2 cellular contexts compared by ENCODE assay signal in the genomic region with DNA sequence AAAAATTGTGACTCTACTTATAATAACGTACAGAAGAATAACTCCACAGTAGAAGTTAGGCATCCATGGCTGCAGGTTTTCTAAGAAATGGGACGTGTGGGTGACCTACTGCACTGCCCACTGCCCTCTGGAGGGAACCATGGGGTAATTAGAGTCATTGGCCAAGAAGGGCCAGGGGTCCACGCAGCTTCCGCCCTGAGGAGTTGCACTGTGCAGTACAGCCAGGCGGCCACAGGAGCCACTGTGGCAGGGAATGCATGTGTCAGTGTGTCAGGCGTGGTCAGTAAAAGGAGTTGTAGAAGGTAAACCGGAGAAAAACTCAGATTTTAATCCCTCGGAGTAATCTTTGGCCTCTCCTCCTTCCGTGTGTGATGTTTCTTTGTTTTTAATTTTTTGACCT.
TF ChIP-seq lines count a peak whose summit lies in the region.

No MANE protein-coding gene starts in this region.

TF ChIP-seq in GM23338, 12 proteins besides CTCF, POLR2A, EP300 and RAD21 (continued from another document):
- TF ChIP-seq, protein P1, sequence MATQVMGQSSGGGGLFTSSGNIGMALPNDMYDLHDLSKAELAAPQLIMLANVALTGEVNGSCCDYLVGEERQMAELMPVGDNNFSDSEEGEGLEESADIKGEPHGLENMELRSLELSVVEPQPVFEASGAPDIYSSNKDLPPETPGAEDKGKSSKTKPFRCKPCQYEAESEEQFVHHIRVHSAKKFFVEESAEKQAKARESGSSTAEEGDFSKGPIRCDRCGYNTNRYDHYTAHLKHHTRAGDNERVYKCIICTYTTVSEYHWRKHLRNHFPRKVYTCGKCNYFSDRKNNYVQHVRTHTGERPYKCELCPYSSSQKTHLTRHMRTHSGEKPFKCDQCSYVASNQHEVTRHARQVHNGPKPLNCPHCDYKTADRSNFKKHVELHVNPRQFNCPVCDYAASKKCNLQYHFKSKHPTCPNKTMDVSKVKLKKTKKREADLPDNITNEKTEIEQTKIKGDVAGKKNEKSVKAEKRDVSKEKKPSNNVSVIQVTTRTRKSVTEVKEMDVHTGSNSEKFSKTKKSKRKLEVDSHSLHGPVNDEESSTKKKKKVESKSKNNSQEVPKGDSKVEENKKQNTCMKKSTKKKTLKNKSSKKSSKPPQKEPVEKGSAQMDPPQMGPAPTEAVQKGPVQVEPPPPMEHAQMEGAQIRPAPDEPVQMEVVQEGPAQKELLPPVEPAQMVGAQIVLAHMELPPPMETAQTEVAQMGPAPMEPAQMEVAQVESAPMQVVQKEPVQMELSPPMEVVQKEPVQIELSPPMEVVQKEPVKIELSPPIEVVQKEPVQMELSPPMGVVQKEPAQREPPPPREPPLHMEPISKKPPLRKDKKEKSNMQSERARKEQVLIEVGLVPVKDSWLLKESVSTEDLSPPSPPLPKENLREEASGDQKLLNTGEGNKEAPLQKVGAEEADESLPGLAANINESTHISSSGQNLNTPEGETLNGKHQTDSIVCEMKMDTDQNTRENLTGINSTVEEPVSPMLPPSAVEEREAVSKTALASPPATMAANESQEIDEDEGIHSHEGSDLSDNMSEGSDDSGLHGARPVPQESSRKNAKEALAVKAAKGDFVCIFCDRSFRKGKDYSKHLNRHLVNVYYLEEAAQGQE (IDR thresholded peaks at IDR 0.05; ENCODE audit: unreplicated experiment), result no peak
- TF ChIP-seq ZNF331 (CRISPR knock-in tag; IDR thresholded peaks at IDR 0.05; ENCODE audit: low read depth) (no peak), CREB1 (CRISPR knock-in tag; IDR thresholded peaks at IDR 0.05; ENCODE audit: low read depth) (no peak), ZNF114 (CRISPR knock-in tag; IDR thresholded peaks at IDR 0.05) (no peak), POLR2AphosphoS5 (IDR thresholded peaks at IDR 0.05; ENCODE audit: low read depth) (no peak)
- TF ChIP-seq, protein P2, sequence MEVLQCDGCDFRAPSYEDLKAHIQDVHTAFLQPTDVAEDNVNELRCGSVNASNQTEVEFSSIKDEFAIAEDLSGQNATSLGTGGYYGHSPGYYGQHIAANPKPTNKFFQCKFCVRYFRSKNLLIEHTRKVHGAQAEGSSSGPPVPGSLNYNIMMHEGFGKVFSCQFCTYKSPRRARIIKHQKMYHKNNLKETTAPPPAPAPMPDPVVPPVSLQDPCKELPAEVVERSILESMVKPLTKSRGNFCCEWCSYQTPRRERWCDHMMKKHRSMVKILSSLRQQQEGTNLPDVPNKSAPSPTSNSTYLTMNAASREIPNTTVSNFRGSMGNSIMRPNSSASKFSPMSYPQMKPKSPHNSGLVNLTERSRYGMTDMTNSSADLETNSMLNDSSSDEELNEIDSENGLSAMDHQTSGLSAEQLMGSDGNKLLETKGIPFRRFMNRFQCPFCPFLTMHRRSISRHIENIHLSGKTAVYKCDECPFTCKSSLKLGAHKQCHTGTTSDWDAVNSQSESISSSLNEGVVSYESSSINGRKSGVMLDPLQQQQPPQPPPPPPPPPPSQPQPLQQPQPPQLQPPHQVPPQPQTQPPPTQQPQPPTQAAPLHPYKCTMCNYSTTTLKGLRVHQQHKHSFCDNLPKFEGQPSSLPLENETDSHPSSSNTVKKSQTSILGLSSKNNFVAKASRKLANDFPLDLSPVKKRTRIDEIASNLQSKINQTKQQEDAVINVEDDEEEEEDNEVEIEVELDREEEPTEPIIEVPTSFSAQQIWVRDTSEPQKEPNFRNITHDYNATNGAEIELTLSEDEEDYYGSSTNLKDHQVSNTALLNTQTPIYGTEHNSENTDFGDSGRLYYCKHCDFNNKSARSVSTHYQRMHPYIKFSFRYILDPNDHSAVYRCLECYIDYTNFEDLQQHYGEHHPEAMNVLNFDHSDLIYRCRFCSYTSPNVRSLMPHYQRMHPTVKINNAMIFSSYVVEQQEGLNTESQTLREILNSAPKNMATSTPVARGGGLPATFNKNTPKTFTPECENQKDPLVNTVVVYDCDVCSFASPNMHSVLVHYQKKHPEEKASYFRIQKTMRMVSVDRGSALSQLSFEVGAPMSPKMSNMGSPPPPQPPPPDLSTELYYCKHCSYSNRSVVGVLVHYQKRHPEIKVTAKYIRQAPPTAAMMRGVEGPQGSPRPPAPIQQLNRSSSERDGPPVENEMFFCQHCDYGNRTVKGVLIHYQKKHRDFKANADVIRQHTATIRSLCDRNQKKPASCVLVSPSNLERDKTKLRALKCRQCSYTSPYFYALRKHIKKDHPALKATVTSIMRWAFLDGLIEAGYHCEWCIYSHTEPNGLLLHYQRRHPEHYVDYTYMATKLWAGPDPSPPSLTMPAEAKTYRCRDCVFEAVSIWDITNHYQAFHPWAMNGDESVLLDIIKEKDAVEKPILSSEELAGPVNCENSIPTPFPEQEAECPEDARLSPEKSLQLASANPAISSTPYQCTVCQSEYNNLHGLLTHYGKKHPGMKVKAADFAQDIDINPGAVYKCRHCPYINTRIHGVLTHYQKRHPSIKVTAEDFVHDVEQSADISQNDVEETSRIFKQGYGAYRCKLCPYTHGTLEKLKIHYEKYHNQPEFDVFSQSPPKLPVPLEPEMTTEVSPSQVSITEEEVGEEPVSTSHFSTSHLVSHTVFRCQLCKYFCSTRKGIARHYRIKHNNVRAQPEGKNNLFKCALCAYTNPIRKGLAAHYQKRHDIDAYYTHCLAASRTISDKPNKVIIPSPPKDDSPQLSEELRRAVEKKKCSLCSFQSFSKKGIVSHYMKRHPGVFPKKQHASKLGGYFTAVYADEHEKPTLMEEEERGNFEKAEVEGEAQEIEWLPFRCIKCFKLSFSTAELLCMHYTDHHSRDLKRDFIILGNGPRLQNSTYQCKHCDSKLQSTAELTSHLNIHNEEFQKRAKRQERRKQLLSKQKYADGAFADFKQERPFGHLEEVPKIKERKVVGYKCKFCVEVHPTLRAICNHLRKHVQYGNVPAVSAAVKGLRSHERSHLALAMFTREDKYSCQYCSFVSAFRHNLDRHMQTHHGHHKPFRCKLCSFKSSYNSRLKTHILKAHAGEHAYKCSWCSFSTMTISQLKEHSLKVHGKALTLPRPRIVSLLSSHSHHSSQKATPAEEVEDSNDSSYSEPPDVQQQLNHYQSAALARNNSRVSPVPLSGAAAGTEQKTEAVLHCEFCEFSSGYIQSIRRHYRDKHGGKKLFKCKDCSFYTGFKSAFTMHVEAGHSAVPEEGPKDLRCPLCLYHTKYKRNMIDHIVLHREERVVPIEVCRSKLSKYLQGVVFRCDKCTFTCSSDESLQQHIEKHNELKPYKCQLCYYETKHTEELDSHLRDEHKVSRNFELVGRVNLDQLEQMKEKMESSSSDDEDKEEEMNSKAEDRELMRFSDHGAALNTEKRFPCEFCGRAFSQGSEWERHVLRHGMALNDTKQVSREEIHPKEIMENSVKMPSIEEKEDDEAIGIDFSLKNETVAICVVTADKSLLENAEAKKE (CRISPR knock-in tag; IDR thresholded peaks at IDR 0.05), result no peak

TF ChIP-seq in WTC11, 78 proteins besides CTCF, POLR2A, EP300 and RAD21 (continued from another document):
- TF ChIP-seq, protein P3, sequence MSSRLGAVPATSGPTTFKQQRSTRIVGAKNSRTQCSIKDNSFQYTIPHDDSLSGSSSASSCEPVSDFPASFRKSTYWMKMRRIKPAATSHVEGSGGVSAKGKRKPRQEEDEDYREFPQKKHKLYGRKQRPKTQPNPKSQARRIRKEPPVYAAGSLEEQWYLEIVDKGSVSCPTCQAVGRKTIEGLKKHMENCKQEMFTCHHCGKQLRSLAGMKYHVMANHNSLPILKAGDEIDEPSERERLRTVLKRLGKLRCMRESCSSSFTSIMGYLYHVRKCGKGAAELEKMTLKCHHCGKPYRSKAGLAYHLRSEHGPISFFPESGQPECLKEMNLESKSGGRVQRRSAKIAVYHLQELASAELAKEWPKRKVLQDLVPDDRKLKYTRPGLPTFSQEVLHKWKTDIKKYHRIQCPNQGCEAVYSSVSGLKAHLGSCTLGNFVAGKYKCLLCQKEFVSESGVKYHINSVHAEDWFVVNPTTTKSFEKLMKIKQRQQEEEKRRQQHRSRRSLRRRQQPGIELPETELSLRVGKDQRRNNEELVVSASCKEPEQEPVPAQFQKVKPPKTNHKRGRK (CRISPR knock-in tag; IDR thresholded peaks at IDR 0.05; ENCODE audit: borderline replicate concordance), result no peak
TF ChIP-seq in WTC11: peak in this region for 0.
